8 cellular contexts compared by ENCODE assay signal in the genomic region with DNA sequence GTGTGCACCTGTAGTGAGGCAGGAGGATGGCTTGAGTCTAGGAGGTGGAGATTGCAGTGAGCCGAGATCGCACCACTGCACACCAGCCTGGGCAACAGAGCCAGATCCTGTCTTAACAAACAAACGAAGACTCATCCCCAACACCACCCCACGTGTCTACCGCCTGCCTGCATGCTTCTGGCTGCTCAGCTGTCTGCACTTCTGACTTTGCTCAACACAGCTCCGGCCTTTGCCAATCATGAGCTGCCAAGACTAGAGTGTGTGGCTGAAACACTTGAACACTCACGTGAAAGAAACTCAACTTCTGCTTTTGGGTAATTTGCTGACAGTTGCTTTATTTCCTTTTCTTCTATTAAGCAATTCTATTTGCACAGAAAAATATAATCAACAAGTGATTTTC. TPM values are rescaled to one million over a fixed set of nuclear protein-coding genes. Genes with fewer than 3 reads are reported as not detected.
A peak's percentile ranks its signal among the peaks of the same experiment; 100 is the strongest.
DNase-seq lines count a peak whose midpoint lies in the region; ATAC-seq and TF ChIP-seq lines count a peak whose summit lies in the region.

No MANE protein-coding gene starts in this region.

- peak overlapping the region; percentile 72 for H3K27ac Mint-ChIP-seq in activated B cell treated with CpG ODN at 0.5 μM for 24 hours

- no peaks in the 10 kb centered on the region for H3K9me3 Mint-ChIP-seq in activated B cell treated with CpG ODN at 0.5 μM for 24 hours

- peak overlapping the region; percentile 13 for H3K4me3 Mint-ChIP-seq in activated B cell treated with CpG ODN at 0.5 μM for 24 hours

- no peaks in the 10 kb centered on the region for H3K27me3 Mint-ChIP-seq in activated B cell treated with CpG ODN at 0.5 μM for 24 hours

- POLR2A ChIA-PET in activated B cell treated with CpG ODN at 0.5 μM for 24 hours (lab: Charles Lee) = interaction anchor here (1.1 to 3.8 kb wide), 3 partner anchors 15 to 33 kb away, joined by 3 to 28 read pairs (median 8); a partner anchor contains a TSS

- CTCF ChIA-PET in activated B cell treated with CpG ODN at 0.5 μM for 24 hours (lab: Charles Lee) = interaction anchor here (1.1 to 1.8 kb wide), 2 partner anchors 18 to 251 kb away, joined by 3 read pairs; a partner anchor contains a TSS

- peak; percentile 45 for DNase-seq in activated B cell treated with CpG ODN at 0.5 μM for 24 hours
- DNase-seq in mucosa of gallbladder (ENCODE audit: low spot score) = peak; percentile 81
- no peak for DNase-seq in COR-L47 (lab: John Stamatoyannopoulos, UW)
- no peak for DNase-seq in activated effector memory CD4-positive, alpha-beta T cell treated with anti-CD3 and anti-CD28 coated beads, Interleukin-2, amount 50 U/mL, for 16 hours
- no peak for DNase-seq in epidermal melanocyte (ENCODE audit: insufficient read length, low spot score)
- no peak for DNase-seq in activated T-cell treated with anti-CD3 and anti-CD28 coated beads, Interleukin-2, amount 50 U/mL, for 1 hour

- intact Hi-C loops in activated B cell treated with CpG ODN at 0.5 μM for 24 hours (cut with micrococcal nuclease) = loop anchor here (1.0 kb wide), 2 partner anchors 32 to 42 kb away; a partner anchor contains a TSS

- no peaks in the 10 kb centered on the region for H3K36me3 Mint-ChIP-seq in activated B cell treated with CpG ODN at 0.5 μM for 24 hours (ENCODE audit: low read depth)

- peak; percentile 84 for ATAC-seq in GM19328 (IDR thresholded peaks at IDR 0.05; ENCODE audit: unreplicated experiment)
- peak; percentile 78 for ATAC-seq in HG03103 (IDR thresholded peaks at IDR 0.05; ENCODE audit: low read depth, unreplicated experiment)
- ATAC-seq in activated B cell treated with CpG ODN at 0.5 μM for 24 hours (ENCODE audit: low read depth) = peak; percentile 100

- H3K4me1 Mint-ChIP-seq in activated B cell treated with CpG ODN at 0.5 μM for 24 hours = peaks cover 33% of the 10 kb centered on the region

- TF ChIP-seq CTCF in activated B cell treated with CpG ODN at 0.5 μM for 24 hours (IDR thresholded peaks at IDR 0.05) = no peak

RNA-seq across cellular contexts. Expression of a gene that starts 32.1 kb away (rescaled TPM):
- total RNA-seq in activated B cell treated with CpG ODN at 0.5 μM for 24 hours (124 and 139 TPM in 2 replicates), mucosa of gallbladder (66.0 TPM)

Comparison
In these comparisons a context has a peak if more than half of its experiments do, and no peak if none do; other contexts are left out.
1. DNase-seq: peak in activated B cell treated with CpG ODN at 0.5 μM for 24 hours (single experiment) and mucosa of gallbladder (single experiment); none in COR-L47 (single experiment), activated effector memory CD4-positive, alpha-beta T cell treated with anti-CD3 and anti-CD28 coated beads, Interleukin-2, amount 50 U/mL, for 16 hours (single experiment), epidermal melanocyte (single experiment) and activated T-cell treated with anti-CD3 and anti-CD28 coated beads, Interleukin-2, amount 50 U/mL, for 1 hour (single experiment).
2. Peak in every context shown above with its lines, with median percentiles within 50 percentile points of each other: ATAC-seq.